25 cellular contexts compared by ENCODE assay signal in genomic region chr1:16606106-16606505, GRCh38. TPM values are rescaled to one million over a fixed set of nuclear protein-coding genes. Genes with fewer than 3 reads are reported as not detected.
DNase-seq lines count a peak whose midpoint lies in the region; ATAC-seq, FAIRE-seq and TF ChIP-seq lines count a peak whose summit lies in the region.
"Had no signal": no experiment of that assay in that cellular context is flagged by ENCODE, and none has a peak within 500 bp of the region (broad histone marks: within the 10 kb centered on the region; RNA-seq: fewer than 3 reads in every experiment).

No MANE protein-coding gene starts in this region.

- H3K4ac ChIP-seq in IMR-90 (ENCODE audit: low read depth, low read length): no peak overlapping the region

- intact Hi-C loops in IMR-90 (cut with micrococcal nuclease) (no loop called here), K562 (cut with micrococcal nuclease) (no loop called here)

- H4K5ac ChIP-seq in IMR-90 (ENCODE audit: low read depth, low read length): no peak overlapping the region

- no peak for DNase-seq in IMR-90
- DNase-seq in K562 (ENCODE audit: extremely low read depth in 1 of 4, low spot score in 3 of 4): no peak
- peak; percentile 33 for DNase-seq in left lobe of liver (ENCODE audit: low spot score)
- peak; percentile 25 for DNase-seq in ureter (ENCODE audit: low spot score)
- DNase-seq in NCI-H2227 treated with DMSO at 0.1 percent for 48 hours (lab: John Stamatoyannopoulos, UW): no peak
- DNase-seq in RWPE1 (ENCODE audit: low spot score): no peak
- DNase-seq: CD8-positive, alpha-beta memory T cell; DMS 273 treated with DMSO at 0.1 percent for 48 hours; DND-41; H7; KG1; MM.1S; NCI-H2029; NCI-H446 treated with DMSO at 0.1 percent for 48 hours; NCI-H526; NCI-H82; NK-92 treated with Interleukin-12 subunit alpha and Interleukin-12 subunit beta, amount 100 ng/mL, for 24 hours; SIG-M5; SK-N-SH; SW 1271 had no signal

- H4K91ac ChIP-seq in IMR-90 (ENCODE audit: insufficient read depth, low read depth, low read length): no peak overlapping the region

- peaks cover 28% of the 10 kb centered on the region for H3K9me1 ChIP-seq in IMR-90 (ENCODE audit: insufficient read depth, low read length)
- H3K9me1 ChIP-seq in K562 (ENCODE audit: control insufficient read depth, insufficient read depth, low read length): no peaks in the 10 kb centered on the region

- no peak overlapping the region for H2BK5ac ChIP-seq in IMR-90 (ENCODE audit: low read depth, low read length, poor library complexity, severe bottlenecking)

- H3K18ac ChIP-seq in IMR-90 (ENCODE audit: low read depth, low read length): peak overlapping the region; percentile 42; the same call in 1 of the 2 replicates

- H3K27ac ChIP-seq in IMR-90 (ENCODE audit: insufficient read depth, low read length) (peak overlapping the region; percentile 15; the same call in 1 of the 2 replicates), K562 (ENCODE audit: extremely low read depth, low read depth, low read length) (no peak overlapping the region), RWPE1 (no peak overlapping the region)

- H2BK15ac ChIP-seq in IMR-90 (ENCODE audit: low read depth, low read length): no peak overlapping the region

- H3K4me1 ChIP-seq in IMR-90 (ENCODE audit: control insufficient read depth, insufficient read depth, low read length): peaks cover 14% of the 10 kb centered on the region
- H3K4me1 ChIP-seq in K562 (replicated peaks in 1 of 2; ENCODE audit: control insufficient read depth in 2 of 2, insufficient read depth in 2 of 2, low read length in 2 of 2): no peaks in the 10 kb centered on the region; a peak in 1 of 5 replicates

- in situ Hi-C loops in IMR-90 (cut with MboI; ENCODE audit: low sequenced_read_pairs): loop anchor here (25.0 kb wide), 1 partner anchor 431 kb away; no protein-coding TSS in a partner anchor
- in situ Hi-C loops in K562 (cut with MboI): loop anchor here (5.0 to 25.0 kb wide), 3 partner anchors 39 to 306 kb away; partner anchors contain the start of genes CROCC and RNU1-1

- no peak overlapping the region for H3K4me3 ChIP-seq in IMR-90 (ENCODE audit: insufficient read depth, low read depth, low read length)
- H3K4me3 ChIP-seq in K562: no peak overlapping the region

- H3K14ac ChIP-seq in IMR-90 (replicated peaks; ENCODE audit: low read depth, low read length): peak overlapping the region; percentile 30

- H2AK9ac ChIP-seq in IMR-90 (replicated peaks; ENCODE audit: low read depth, low read length, poor library complexity): no peak overlapping the region

- H3K4me2 ChIP-seq in IMR-90 (ENCODE audit: low read depth, low read length): no peak overlapping the region
- no peak overlapping the region for H3K4me2 ChIP-seq in K562 (ENCODE audit: insufficient read depth, low read length)
- H3K4me2 ChIP-seq: SK-N-SH had no signal

- H3K9ac ChIP-seq in IMR-90 (ENCODE audit: low read depth, low read length) (no peak overlapping the region), K562 (ENCODE audit: insufficient read depth in 1 of 2, low read depth in 2 of 2, low read length in 2 of 2) (no peak overlapping the region)
- H3K9ac ChIP-seq: SK-N-SH had no signal

- 100% methylated on average over 2 of the region's 4 CpGs; no CpG with 5 or more reads in 1 of the 2 experiments for WGBS in IMR-90 (ENCODE audit: extremely low coverage in 2 of 2, insufficient read length in 1 of 2), 2 experiments
- WGBS in K562 (ENCODE audit: insufficient coverage, low coverage, missing lambda C conversion rate): 79% methylated on average over 4 of the region's 4 CpGs

- H2AK5ac ChIP-seq in IMR-90 (ENCODE audit: low read depth, low read length): 0 out of 2 replicates have a peak overlapping the region, but pooled peaks have one; percentile 2

- peak overlapping the region; percentile 57; the same call in 1 of the 2 replicates for H3K23ac ChIP-seq in IMR-90 (ENCODE audit: low read depth, low read length)

- no peak for TF ChIP-seq EP300 in K562 (IDR thresholded peaks at IDR 0.05; ENCODE audit: low read length)

- dilution Hi-C loops in IMR-90 (cut with HindIII; ENCODE audit: low sequenced_read_pairs, unreplicated experiment): no loop called here

- H2AFZ ChIP-seq in IMR-90 (replicated peaks; ENCODE audit: low read length, poor library complexity): no peak overlapping the region
- no peak overlapping the region for H2AFZ ChIP-seq in K562 (ENCODE audit: low read depth, low read length)

- TF ChIP-seq POLR2A in IMR-90 (IDR thresholded peaks at IDR 0.05; ENCODE audit: low read depth, low read length): no peak
- no peak for TF ChIP-seq POLR2A in K562 (conservative IDR thresholded peaks at IDR 0.05)

- CTCF ChIA-PET in IMR-90 (lab: Yijun Ruan, JAX): no interaction called here
- CTCF ChIA-PET in K562 (lab: Yijun Ruan, JAX; ENCODE audit: low intra/inter-chr PET ratio): no interaction called here
- CTCF ChIA-PET in RWPE1 (lab: Yijun Ruan, JAX): interaction anchor here (0.6 kb wide), 1 partner anchor 278 kb away, joined by 3 read pairs; no protein-coding TSS in a partner anchor

- no peak overlapping the region for H2BK20ac ChIP-seq in IMR-90 (ENCODE audit: low read depth, low read length)

- TF ChIP-seq CTCF in IMR-90 (conservative IDR thresholded peaks at IDR 0.05; ENCODE audit: low read depth, low read length) (no peak), K562 (IDR thresholded peaks at IDR 0.05 in 2 of 3, conservative IDR thresholded peaks at IDR 0.05 in 1 of 3; ENCODE audit: insufficient read depth in 2 of 3, low read depth in 1 of 3, low read length in 3 of 3) (no peak), RWPE1 (conservative IDR thresholded peaks at IDR 0.05; ENCODE audit: low read depth) (no peak)

- H3K9me3 ChIP-seq in IMR-90 (ENCODE audit: control insufficient read depth, insufficient read depth, low read length) (no peaks in the 10 kb centered on the region), K562 (replicated peaks; ENCODE audit: control insufficient read depth, insufficient read depth, low read depth, low read length) (no peaks in the 10 kb centered on the region)
- H3K9me3 ChIP-seq: SK-N-SH had no signal

- peak overlapping the region in 1 of 2 experiments; percentile 10; a peak in 1 of 4 replicates for H4K8ac ChIP-seq in IMR-90 (ENCODE audit: low read depth in 2 of 2, low read length in 2 of 2)

- H2BK120ac ChIP-seq in IMR-90 (ENCODE audit: low read depth, low read length): no peak overlapping the region

- ATAC-seq in IMR-90 (ENCODE audit: low read depth) (no peak), K562 (no peak), left lobe of liver (no peak), GM21515 (IDR thresholded peaks at IDR 0.05; ENCODE audit: unreplicated experiment) (no peak)
- ATAC-seq: Panc1 had no signal

- H3K27me3 ChIP-seq in IMR-90 (ENCODE audit: control insufficient read depth, insufficient read depth, low read length) (no peaks in the 10 kb centered on the region), K562 (ENCODE audit: control insufficient read depth in 2 of 2, insufficient read depth in 2 of 2, low read length in 2 of 2) (no peaks in the 10 kb centered on the region)

- POLR2A ChIA-PET in IMR-90 (lab: Charles Lee; ENCODE audit: unreplicated experiment) (no interaction called here), K562 (lab: Yijun Ruan, JAX) (no interaction called here), RWPE1 (lab: Yijun Ruan, JAX; ENCODE audit: low non-redundant PET) (no interaction called here)

- H3K36me3 ChIP-seq in IMR-90 (ENCODE audit: control insufficient read depth, insufficient read depth, low read length): peaks cover 21% of the 10 kb centered on the region
- peaks cover 25% of the 10 kb centered on the region; the same call in 1 of the 3 replicates for H3K36me3 ChIP-seq in K562 (ENCODE audit: control insufficient read depth, insufficient read depth, low read length)

- peaks cover 3% of the 10 kb centered on the region; the same call in 1 of the 2 replicates for H4K20me1 ChIP-seq in IMR-90 (ENCODE audit: insufficient read depth, low read length)
- no peaks in the 10 kb centered on the region for H4K20me1 ChIP-seq in K562 (replicated peaks; ENCODE audit: control insufficient read depth, insufficient read depth, low read length)

- TF ChIP-seq RAD21 in IMR-90 (IDR thresholded peaks at IDR 0.05; ENCODE audit: low read length) (no peak), K562 (CRISPR knock-in tag; conservative IDR thresholded peaks at IDR 0.05 in 1 of 2, IDR thresholded peaks at IDR 0.05 in 1 of 2) (no peak)

- no peaks in the 10 kb centered on the region for H3K79me2 ChIP-seq in K562 (ENCODE audit: control insufficient read depth, insufficient read depth, low read length)

- BruUV-seq in IMR-90 (replicated peaks; lab: Mats Ljungman, UMichigan) (no TSS peak), K562 (replicated peaks; lab: Mats Ljungman, UMichigan) (no TSS peak)

- H3K79me1 ChIP-seq in IMR-90 (ENCODE audit: low read depth in 1 of 2, low read length in 2 of 2): peaks cover 36 to 50% of the 10 kb centered on the region in 2 experiments

- no peak overlapping the region for H3K56ac ChIP-seq in IMR-90 (ENCODE audit: extremely low read depth, insufficient read depth, low read length)

- FAIRE-seq in K562 (lab: Jason Lieb, UNC): no peak
- FAIRE-seq: GM12892, GM19239, HTR-8/SVneo had no signal

TF ChIP-seq in K562, 482 proteins besides CTCF, POLR2A, EP300 and RAD21 (continues in another document):
- no peak for TF ChIP-seq HDGF (IDR thresholded peaks at IDR 0.05)

RNA-seq across cellular contexts. Expression of gene NBPF1, which starts 7.3 kb away (rescaled TPM):
- total RNA-seq in IMR-90 (2012; rRNA removed): 25.3 and 28.3 TPM in 2 replicates
- 17.1 and 18.8 TPM in 2 replicates for polyA plus RNA-seq in IMR-90 (2012; rRNA removed)
- polyA plus RNA-seq in IMR-90 (2012; cell fraction: cytosol; rRNA removed): 8.8 and 12.8 TPM in 2 replicates
- polyA plus RNA-seq in IMR-90 (2012; cell fraction: nucleus; rRNA removed; ENCODE audit: low replicate concordance): 23.2 and 44.6 TPM in 2 replicates
- 56.6 and 102 TPM in 2 replicates for total RNA-seq in K562 (2011; cell fraction: chromatin; rRNA removed; ENCODE audit: low replicate concordance)
- total RNA-seq in K562 (2011; cell fraction: nucleolus; rRNA removed): 36.9 and 44.1 TPM in 2 replicates
- total RNA-seq in K562 (2011; cell fraction: nucleoplasm; rRNA removed): 89.4 and 146 TPM in 2 replicates
- 15.1 and 19.0 TPM in 2 replicates for total RNA-seq in K562 (2014; rRNA removed)
- total RNA-seq in K562 (2014; rRNA removed; fragmentation: Illumina TruSeq; extraction: Trizol): 20.3 and 21.2 TPM in 2 replicates
- total RNA-seq in K562 (2015; rRNA removed; fragmentation: Illumina TruSeq; extraction: Trizol): 39.1 and 42.6 TPM in 2 replicates
- 31.4 and 33.6 TPM in 2 replicates for total RNA-seq in K562 (2021)
- polyA plus RNA-seq in K562 (2011; rRNA removed): 36.5 and 41.3 TPM in 2 replicates
- polyA plus RNA-seq in K562 (2011; cell fraction: cytosol; rRNA removed): 15.1 and 32.8 TPM in 2 replicates
- 56.8 and 69.1 TPM in 2 replicates for polyA plus RNA-seq in K562 (2011; cell fraction: nucleus; rRNA removed)
- polyA plus RNA-seq in K562 (2012): 32.4 and 33.6 TPM in 2 replicates
- polyA plus RNA-seq in K562 (2014; fragmentation: Illumina TruSeq; extraction: Trizol): 27.6 and 35.0 TPM in 2 replicates
- polyA plus RNA-seq in K562 (2014; fragmentation: Nextera tagmentation; extraction: Ambion mirVana): 1 to 10 TPM; 5.2 to 7.9 TPM
- polyA plus RNA-seq in K562 (2014; rRNA removed): 24.1 and 30.7 TPM in 2 replicates
- polyA minus RNA-seq in K562 (2011; rRNA and poly(A)+ RNA removed): 28.5 and 39.5 TPM in 2 replicates
- polyA minus RNA-seq in K562 (2011; cell fraction: cytosol; rRNA and poly(A)+ RNA removed): 10.4 and 15.7 TPM in 2 replicates
- polyA minus RNA-seq in K562 (2011; cell fraction: nucleus; rRNA and poly(A)+ RNA removed): 39.3 and 69.2 TPM in 2 replicates
- 23.0 TPM for total RNA-seq in left lobe of liver
- total RNA-seq in ureter: 61.9 TPM

Comparison
In these comparisons a context has a peak if more than half of its experiments do, and no peak if none do; other contexts are left out.
1. DNase-seq: peak in left lobe of liver (single experiment) and ureter (single experiment); none in IMR-90 (single experiment), K562 (0 of 4), NCI-H2227 treated with DMSO at 0.1 percent for 48 hours (single experiment) and RWPE1 (single experiment).